9 cellular contexts compared by ENCODE assay signal in genomic region chr22:46652081-46652929, GRCh38. TPM values are rescaled to one million over a fixed set of nuclear protein-coding genes. Genes with fewer than 3 reads are reported as not detected.
DNase-seq lines count a peak whose midpoint lies in the region; ATAC-seq and TF ChIP-seq lines count a peak whose summit lies in the region.
"Had no signal": no experiment of that assay in that cellular context is flagged by ENCODE, and none has a peak within 500 bp of the region (broad histone marks: within the 10 kb centered on the region; RNA-seq: fewer than 3 reads in every experiment).

No MANE protein-coding gene starts in this region.

- H3K4me3 Mint-ChIP-seq in T-cell = no peak overlapping the region

- no peak overlapping the region for H2BK12ac ChIP-seq in neuronal stem cell (ENCODE audit: low read length)

- no peak overlapping the region for H4K8ac ChIP-seq in neuronal stem cell (ENCODE audit: low read depth, low read length)

- no peaks in the 10 kb centered on the region for H3K27me3 Mint-ChIP-seq in T-cell

- no peak overlapping the region for H3K9ac ChIP-seq in neuronal stem cell (ENCODE audit: low read depth, low read length, poor library complexity)

- H3K36me3 ChIP-seq in neuronal stem cell (replicated peaks in 1 of 2; ENCODE audit: control insufficient read depth in 2 of 2, insufficient read depth in 2 of 2, low read length in 2 of 2) = no peaks in the 10 kb centered on the region

- peak overlapping the region; percentile 10; the same call in 1 of the 2 replicates for H3K27ac ChIP-seq in RWPE1
- no peak overlapping the region for H3K27ac ChIP-seq in neuronal stem cell (replicated peaks; ENCODE audit: low read length)

- H3K79me1 ChIP-seq in neuronal stem cell (ENCODE audit: low read depth, low read length) = peaks cover 2% of the 10 kb centered on the region

- H2AK5ac ChIP-seq in neuronal stem cell (ENCODE audit: low read depth, low read length) = peak overlapping the region; percentile 4

- peak overlapping the region; percentile 58 for H3K14ac ChIP-seq in neuronal stem cell (ENCODE audit: low read length)

- DNase-seq in CMK (ENCODE audit: low read depth) = peak; percentile 14
- DNase-seq in RWPE1 (ENCODE audit: low spot score) = no peak
- peak; percentile 50 for DNase-seq in fibroblast of pulmonary artery (ENCODE audit: low read depth)
- DNase-seq in neuronal stem cell (ENCODE audit: low spot score) = no peak
- DNase-seq in T-cell = no peak
- DNase-seq in SIG-M5 (lab: John Stamatoyannopoulos, UW) = no peak
- DNase-seq in NCI-H524 (lab: John Stamatoyannopoulos, UW) = no peak
- DNase-seq: midbrain had no signal

- H3K23ac ChIP-seq in neuronal stem cell (ENCODE audit: low read depth, low read length, poor library complexity) = no peak overlapping the region

- POLR2A ChIA-PET in RWPE1 (lab: Yijun Ruan, JAX; ENCODE audit: low non-redundant PET) = no interaction called here
- POLR2A ChIA-PET in T-cell (lab: Charles Lee) = no interaction called here

- CTCF ChIA-PET in RWPE1 (lab: Yijun Ruan, JAX) = no interaction called here
- CTCF ChIA-PET in T-cell (lab: Charles Lee) = no interaction called here

- H3K4me1 ChIP-seq in neuronal stem cell (ENCODE audit: control insufficient read depth in 2 of 2, insufficient read depth in 1 of 2, low read depth in 1 of 2, low read length in 2 of 2) = peaks cover 8 to 15% of the 10 kb centered on the region in 2 donors

- H3K4me1 Mint-ChIP-seq in T-cell = peaks cover 8 to 22% (median 20%) of the 10 kb centered on the region in 3 donors

- no peaks in the 10 kb centered on the region for H3K27me3 ChIP-seq in neuronal stem cell (ENCODE audit: control insufficient read depth in 3 of 3, insufficient read depth in 3 of 3, low read depth in 1 of 3, low read length in 3 of 3)

- no peak for TF ChIP-seq CTCF in RWPE1 (conservative IDR thresholded peaks at IDR 0.05; ENCODE audit: low read depth)
- no peak for TF ChIP-seq CTCF in fibroblast of pulmonary artery (IDR thresholded peaks at IDR 0.05; ENCODE audit: low read length, missing control alignments)

- H3K4ac ChIP-seq in neuronal stem cell (ENCODE audit: low read length) = no peak overlapping the region

- no peak overlapping the region for H2BK120ac ChIP-seq in neuronal stem cell (ENCODE audit: low read depth, low read length)

- H3K4me3 ChIP-seq in fibroblast of pulmonary artery (replicated peaks; ENCODE audit: low read depth, low read length) (peak overlapping the region; percentile 22), neuronal stem cell (ENCODE audit: low read length in 2 of 2) (no peak overlapping the region)

- H2AFZ ChIP-seq in neuronal stem cell (ENCODE audit: low read length) = no peak overlapping the region

- no peak overlapping the region for H3K4me2 ChIP-seq in neuronal stem cell (ENCODE audit: insufficient read depth, low read length, poor library complexity, severe bottlenecking)

- no peak overlapping the region for H4K91ac ChIP-seq in neuronal stem cell (ENCODE audit: low read depth, low read length, poor library complexity)

- peak overlapping the region; percentile 65 for H3K18ac ChIP-seq in neuronal stem cell (ENCODE audit: low read length)

- H3K9me3 ChIP-seq in neuronal stem cell (replicated peaks in 1 of 2; ENCODE audit: control insufficient read depth in 2 of 2, insufficient read depth in 1 of 2, low read depth in 1 of 2, low read length in 2 of 2) = peaks cover 0 to 2% of the 10 kb centered on the region in 2 donors

- peaks cover 0 to 6% (median 0%) of the 10 kb centered on the region in 3 donors for H3K9me3 Mint-ChIP-seq in T-cell

- no peak overlapping the region for H2BK5ac ChIP-seq in neuronal stem cell (ENCODE audit: low read length)

- ATAC-seq in T-cell (replicated peaks in 1 of 4) (no peak), HG02610 (IDR thresholded peaks at IDR 0.05; ENCODE audit: unreplicated experiment) (no peak)

- no CpG with 5 or more reads among the region's 23 CpGs for WGBS in neuronal stem cell (ENCODE audit: extremely low coverage in 2 of 2, insufficient read length in 2 of 2, insufficient replicate concordance in 1 of 2), 2 donors

- no peak overlapping the region for H3K27ac Mint-ChIP-seq in T-cell

- H3K36me3 Mint-ChIP-seq in T-cell = no peaks in the 10 kb centered on the region

- no peak overlapping the region for H2BK15ac ChIP-seq in neuronal stem cell (ENCODE audit: low read length)

RNA-seq across cellular contexts. Expression of gene GRAMD4, which starts 32.1 kb away (rescaled TPM):
- polyA plus RNA-seq in neuronal stem cell (2013, experiment 1 of 2) = 13.1 TPM
- polyA plus RNA-seq in neuronal stem cell (2013, experiment 2 of 2) = 11.3 TPM
- total RNA-seq in T-cell = 10 to 100 TPM in 4 of 5 donors, 1 to 10 TPM in 1; 8.8 to 24.3 (median 22.9) TPM

Comparison
In these comparisons a context has a peak if more than half of its experiments do, and no peak if none do; other contexts are left out.
1. DNase-seq: peak in CMK (single experiment) and fibroblast of pulmonary artery (single experiment); none in RWPE1 (single experiment), neuronal stem cell (single experiment), T-cell (0 of 34), SIG-M5 (single experiment) and NCI-H524 (0 of 2).